8 cellular contexts compared by ENCODE assay signal in the genomic region with DNA sequence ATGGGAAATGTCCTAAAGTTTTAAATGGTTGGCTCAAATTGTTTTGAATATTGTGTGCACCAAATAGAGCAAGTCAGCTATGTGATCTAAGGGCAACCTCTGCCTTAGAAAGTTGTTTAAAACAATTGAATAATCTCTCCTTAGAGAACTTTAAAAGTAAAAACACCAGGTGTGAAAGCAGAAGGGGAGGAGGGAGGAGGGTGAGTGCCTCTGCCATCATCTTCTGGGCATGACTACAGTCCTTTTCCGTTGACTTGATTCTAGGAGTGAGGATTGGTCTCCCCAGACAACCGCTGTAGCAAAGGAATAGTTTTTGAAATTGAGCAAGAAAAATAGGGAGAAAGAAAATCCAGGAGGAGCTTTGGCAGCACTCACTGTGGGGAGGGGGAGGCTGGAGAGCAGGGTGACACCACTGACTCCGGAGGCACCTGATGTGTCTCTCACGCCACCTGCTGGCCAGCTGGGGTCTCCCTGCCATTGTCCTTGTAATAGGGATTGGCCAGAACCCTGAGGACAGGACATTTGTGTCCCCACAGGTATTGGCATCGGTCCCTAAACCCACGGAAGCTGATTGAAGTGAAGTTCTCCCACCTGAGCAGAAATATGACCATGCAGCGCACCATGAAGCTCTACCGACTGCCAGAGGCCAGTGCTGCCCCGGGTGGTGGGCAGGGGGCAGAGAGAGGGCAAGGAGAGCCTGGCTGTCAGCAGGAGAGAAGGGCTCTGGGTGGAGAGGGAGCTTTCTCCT. TPM values are rescaled to one million over a fixed set of nuclear protein-coding genes. Genes with fewer than 3 reads are reported as not detected.
DNase-seq lines count a peak whose midpoint lies in the region; ATAC-seq and TF ChIP-seq lines count a peak whose summit lies in the region.

No MANE protein-coding gene starts in this region.

- intact Hi-C loops in A673 (cut with micrococcal nuclease; ENCODE audit: unreplicated experiment) (loop anchor here (10.0 kb wide), 1 partner anchor 324 kb away; no protein-coding TSS in a partner anchor), left colon (cut with DNase I, micrococcal nuclease) (no loop called here)
- intact Hi-C loops in activated CD4-positive, alpha-beta T cell treated with anti-CD3 and anti-CD28 coated beads, Interleukin-2, amount 10 ng/mL, durations not matched to agents 24 days and 14 days (cut with micrococcal nuclease) = loop anchor here (2.0 kb wide), 1 partner anchor 178 kb away; no protein-coding TSS in a partner anchor

- no peak overlapping the region for H3K27ac ChIP-seq in A673 (ENCODE audit: low read depth, low read length, poor library complexity, severe bottlenecking)

- H3K36me3 ChIP-seq in A673 (ENCODE audit: insufficient read depth, low read length, poor library complexity, severe bottlenecking) = peaks cover 50% of the 10 kb centered on the region

- POLR2A ChIA-PET in A673 (lab: Charles Lee; ENCODE audit: low non-redundant PET) = no interaction called here

- no peak overlapping the region for H3K4me3 ChIP-seq in A673 (ENCODE audit: low read depth, low read length, poor library complexity, severe bottlenecking)

- H3K9me3 Mint-ChIP-seq in activated CD4-positive, alpha-beta T cell treated with anti-CD3 and anti-CD28 coated beads, Interleukin-2, amount 10 ng/mL, durations not matched to agents 24 days and 14 days = no peaks in the 10 kb centered on the region

- peak; percentile 62 for TF ChIP-seq CTCF in A673 (conservative IDR thresholded peaks at IDR 0.05; ENCODE audit: low read depth, low read length)

- no peaks in the 10 kb centered on the region for H3K4me1 ChIP-seq in A673 (ENCODE audit: insufficient read depth, low read length, poor library complexity, severe bottlenecking)

- ATAC-seq in left colon = peak; percentile 91
- ATAC-seq in HG03571 (IDR thresholded peaks at IDR 0.05; ENCODE audit: unreplicated experiment) = no peak

- H3K9me3 ChIP-seq in A673 (ENCODE audit: low read depth, low read length, poor library complexity, severe bottlenecking) = no peaks in the 10 kb centered on the region

- H3K27me3 Mint-ChIP-seq in activated CD4-positive, alpha-beta T cell treated with anti-CD3 and anti-CD28 coated beads, Interleukin-2, amount 10 ng/mL, durations not matched to agents 24 days and 14 days = no peaks in the 10 kb centered on the region

- H3K27ac Mint-ChIP-seq in activated CD4-positive, alpha-beta T cell treated with anti-CD3 and anti-CD28 coated beads, Interleukin-2, amount 10 ng/mL, durations not matched to agents 24 days and 14 days = no peak overlapping the region

- DNase-seq in A673 (ENCODE audit: low spot score) (peak; percentile 63), GM19240 (ENCODE audit: insufficient read length, low spot score) (peak; percentile 92), NCI-H446 (lab: John Stamatoyannopoulos, UW) (peak; percentile 65 to 76), cerebellum (ENCODE audit: low spot score) (peak; percentile 96), left colon (peak; percentile 79 to 92)
- peak; percentile 93 for DNase-seq in activated CD4-positive, alpha-beta T cell treated with anti-CD3 and anti-CD28 coated beads, Interleukin-2, amount 10 ng/mL, durations not matched to agents 24 days and 14 days
- DNase-seq in stimulated activated CD4-positive, alpha-beta T cell treated with anti-CD3 and anti-CD28 coated beads, Interleukin-4, amount 100 ng/mL, for 1 hour = peak; percentile 76

- H3K4me3 Mint-ChIP-seq in activated CD4-positive, alpha-beta T cell treated with anti-CD3 and anti-CD28 coated beads, Interleukin-2, amount 10 ng/mL, durations not matched to agents 24 days and 14 days = no peak overlapping the region

- H3K4me1 Mint-ChIP-seq in activated CD4-positive, alpha-beta T cell treated with anti-CD3 and anti-CD28 coated beads, Interleukin-2, amount 10 ng/mL, durations not matched to agents 24 days and 14 days = peaks cover 3% of the 10 kb centered on the region

- no TSS peak for BruUV-seq in A673 (replicated peaks; lab: Mats Ljungman, UMichigan)

- no peaks in the 10 kb centered on the region for H3K27me3 ChIP-seq in A673 (replicated peaks; ENCODE audit: insufficient read depth, low read depth, low read length, poor library complexity)

- CTCF ChIA-PET in A673 (lab: Charles Lee) = interaction anchor here (0.6 to 0.9 kb wide), 3 partner anchors 10 to 74 kb away, joined by 3 to 4 read pairs (median 3); no protein-coding TSS in a partner anchor

- peaks cover 58% of the 10 kb centered on the region for H3K36me3 Mint-ChIP-seq in activated CD4-positive, alpha-beta T cell treated with anti-CD3 and anti-CD28 coated beads, Interleukin-2, amount 10 ng/mL, durations not matched to agents 24 days and 14 days (ENCODE audit: low read depth)

RNA-seq across cellular contexts. Expression of a gene that starts 33.3 kb away (rescaled TPM):
- total RNA-seq in A673 (2021) = 12.0 and 18.5 TPM in 2 replicates
- 4.9 and 5.8 TPM in 2 replicates for total RNA-seq in activated CD4-positive, alpha-beta T cell treated with anti-CD3 and anti-CD28 coated beads, Interleukin-2, amount 10 ng/mL, durations not matched to agents 24 days and 14 days
- total RNA-seq in cerebellum = 9.5 TPM
- total RNA-seq in left colon = 100 to 1,000 TPM; 335 to 566 TPM

RNA-seq across cellular contexts. Expression of a gene that starts 36.4 kb away (rescaled TPM):
- total RNA-seq in A673 (2021) = 1.4 and 4.2 TPM in 2 replicates
- total RNA-seq in activated CD4-positive, alpha-beta T cell treated with anti-CD3 and anti-CD28 coated beads, Interleukin-2, amount 10 ng/mL, durations not matched to agents 24 days and 14 days = 13.5 and 14.7 TPM in 2 replicates
- total RNA-seq in cerebellum = 1.9 TPM
- total RNA-seq in left colon = 10 to 100 TPM; 22.3 to 22.6 TPM

RNA-seq across cellular contexts. Expression of a gene that starts 37.9 kb away (rescaled TPM):
- 108 and 118 TPM in 2 replicates for total RNA-seq in A673 (2021)
- total RNA-seq in activated CD4-positive, alpha-beta T cell treated with anti-CD3 and anti-CD28 coated beads, Interleukin-2, amount 10 ng/mL, durations not matched to agents 24 days and 14 days = 176 and 182 TPM in 2 replicates
- 30.4 TPM for total RNA-seq in cerebellum
- total RNA-seq in left colon = 10 to 100 TPM; 48.2 to 69.5 TPM

RNA-seq across cellular contexts. Expression of a gene that starts 47.6 kb away (rescaled TPM):
- total RNA-seq in A673 (2021) = 19.1 and 21.8 TPM in 2 replicates
- total RNA-seq in activated CD4-positive, alpha-beta T cell treated with anti-CD3 and anti-CD28 coated beads, Interleukin-2, amount 10 ng/mL, durations not matched to agents 24 days and 14 days = 24.6 and 25.4 TPM in 2 replicates
- 41.9 TPM for total RNA-seq in cerebellum
- 10 to 100 TPM; 25.7 to 28.1 TPM for total RNA-seq in left colon

RNA-seq across cellular contexts. Expression of a gene that starts 49.2 kb away (rescaled TPM):
- 21.2 and 22.1 TPM in 2 replicates for total RNA-seq in A673 (2021)
- total RNA-seq in activated CD4-positive, alpha-beta T cell treated with anti-CD3 and anti-CD28 coated beads, Interleukin-2, amount 10 ng/mL, durations not matched to agents 24 days and 14 days = 47.3 and 48.0 TPM in 2 replicates
- total RNA-seq in cerebellum = 5.4 TPM
- 10 to 100 TPM; 36.1 to 46.7 TPM for total RNA-seq in left colon

Comparison
In these comparisons a context has a peak if more than half of its experiments do, and no peak if none do; other contexts are left out.
1. RNA of a gene that starts 33.3 kb away (total RNA-seq): 335 to 566 TPM in left colon; 12.0 to 18.5 TPM in A673, 9.5 TPM in cerebellum (single experiment) and 4.9 to 5.8 TPM in activated CD4-positive, alpha-beta T cell treated with anti-CD3 and anti-CD28 coated beads, Interleukin-2, amount 10 ng/mL, durations not matched to agents 24 days and 14 days; every median in the first group is over 10 times any median in the second.
2. intact Hi-C loops: an anchor here in A673 (10.0 kb wide) and activated CD4-positive, alpha-beta T cell treated with anti-CD3 and anti-CD28 coated beads, Interleukin-2, amount 10 ng/mL, durations not matched to agents 24 days and 14 days (2.0 kb wide); none called in left colon.
3. Peak in every context shown above with its lines, with median percentiles within 50 percentile points of each other: DNase-seq.